In the genomic region with DNA sequence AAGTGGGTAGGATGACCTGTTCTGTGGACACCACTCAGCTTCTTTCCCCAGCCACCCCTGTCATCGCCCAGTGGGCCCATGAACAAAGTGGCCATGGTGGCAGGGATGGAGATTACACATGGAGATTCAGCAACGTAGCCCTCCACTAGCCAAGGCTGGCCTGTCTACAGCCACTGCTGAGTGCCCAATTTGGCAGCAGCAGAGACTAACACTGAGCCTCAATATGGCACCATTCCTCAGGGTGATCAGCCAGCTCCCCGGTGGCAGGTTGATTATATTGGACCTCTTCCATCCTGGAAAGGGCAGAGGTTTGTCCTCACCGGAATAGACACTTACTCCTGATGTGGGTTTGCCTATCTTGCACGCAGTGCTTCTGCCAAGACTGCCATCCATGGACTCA, we compare ENCODE assay signal across 4 cellular contexts. TPM values are rescaled to one million over a fixed set of nuclear protein-coding genes. Genes with fewer than 3 reads are reported as not detected.
"Had no signal": no experiment of that assay in that cellular context is flagged by ENCODE, and none has a peak within 500 bp of the region (broad histone marks: within the 10 kb centered on the region; RNA-seq: fewer than 3 reads in every experiment).

No MANE protein-coding gene starts in this region.

RNA-seq across cellular contexts. Expression of gene DOK7, which starts 4.0 kb away (rescaled TPM):
- total RNA-seq: GM23248, H1, HFFc6 had no signal
- polyA plus RNA-seq: GM23248 had no signal

RNA-seq across cellular contexts. Expression of gene HGFAC, which starts 17.4 kb away (rescaled TPM):
- total RNA-seq: GM23248 had no signal
- polyA plus RNA-seq: GM23248, GM23338 had no signal
